Comparison of ENCODE assay signal across 17 cellular contexts in the genomic region with DNA sequence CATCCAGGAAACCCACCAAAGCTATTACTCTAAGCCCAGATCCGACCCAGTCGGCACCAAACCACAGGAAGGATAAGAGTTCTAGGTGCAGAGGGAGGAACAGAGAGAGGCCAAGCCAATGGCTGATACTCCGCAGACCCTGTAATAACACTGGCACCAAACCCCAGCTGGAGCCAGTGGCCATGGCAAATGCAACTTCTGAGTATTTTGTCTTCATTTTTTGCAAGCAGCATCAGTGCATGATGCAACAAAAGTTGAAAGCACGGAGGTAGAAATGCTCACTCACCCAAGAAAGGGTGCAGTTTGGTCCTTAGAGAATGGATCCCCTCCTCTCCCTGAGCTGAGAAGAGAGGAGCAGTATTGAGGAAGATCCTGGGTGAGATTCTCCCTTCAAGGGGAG. TPM values are rescaled to one million over a fixed set of nuclear protein-coding genes. Genes with fewer than 3 reads are reported as not detected.
DNase-seq lines count a peak whose midpoint lies in the region; ATAC-seq and TF ChIP-seq lines count a peak whose summit lies in the region.
"Had no signal": no experiment of that assay in that cellular context is flagged by ENCODE, and none has a peak within 500 bp of the region (broad histone marks: within the 10 kb centered on the region; RNA-seq: fewer than 3 reads in every experiment).

No MANE protein-coding gene starts in this region.

- DNase-seq in DND-41: no peak
- DNase-seq in activated naive CD8-positive, alpha-beta T cell treated with anti-CD3 and anti-CD28 coated beads, Interleukin-2, amount 10 ng/mL, durations not matched to agents 7 days and 5 days: no peak
- DNase-seq in naive thymus-derived CD8-positive, alpha-beta T cell: no peak
- no peak for DNase-seq in osteocyte (ENCODE audit: extremely low spot score, unreplicated experiment)
- DNase-seq: activated CD4-positive, CD25-positive, alpha-beta regulatory T cell; activated gamma-delta T cell; caudate nucleus; Karpas-422; NCI-H1694; NCI-H524; PC-3; small intestine had no signal

- H4K20me1 ChIP-seq in BLaER1 treated with 17β-estradiol and CSF1 and Interleukin-3, amounts not matched to agents 10 nM and 100 nM: peaks cover 6 to 49% (median 16%) of the 10 kb centered on the region in 11 experiments; a peak in 16 of 22 replicates
- no peaks in the 10 kb centered on the region; the same call in 1 of the 2 replicates for H4K20me1 ChIP-seq in DND-41 (ENCODE audit: insufficient read depth, low read length)

- no peaks in the 10 kb centered on the region for H3K79me2 ChIP-seq in DND-41 (ENCODE audit: insufficient read depth, low read length)
- H3K79me2 ChIP-seq: parathyroid adenoma had no signal

- H3K36me3 ChIP-seq in BLaER1 treated with 17β-estradiol and CSF1 and Interleukin-3, amounts not matched to agents 10 nM and 100 nM: peaks cover 0 to 36% (median 16%) of the 10 kb centered on the region in 11 experiments; a peak in 13 of 22 replicates
- no peaks in the 10 kb centered on the region for H3K36me3 ChIP-seq in DND-41 (ENCODE audit: insufficient read depth, low read length)
- H3K36me3 ChIP-seq: gastroesophageal sphincter had no signal

- peak overlapping the region; percentile 84 for H3K27ac Mint-ChIP-seq in activated naive CD8-positive, alpha-beta T cell treated with anti-CD3 and anti-CD28 coated beads, Interleukin-2, amount 10 ng/mL, durations not matched to agents 7 days and 5 days
- peak overlapping the region; percentile 50 to 96 (median 83) for H3K27ac Mint-ChIP-seq in naive thymus-derived CD8-positive, alpha-beta T cell
- H3K27ac Mint-ChIP-seq in osteocyte (ENCODE audit: unreplicated experiment): no peak overlapping the region

- POLR2A ChIA-PET in activated naive CD8-positive, alpha-beta T cell treated with anti-CD3 and anti-CD28 coated beads, Interleukin-2, amount 10 ng/mL, durations not matched to agents 7 days and 5 days (lab: Charles Lee): interaction anchor here (0.9 to 3.2 kb wide), 4 partner anchors 20 to 54 kb away, joined by 3 to 16 read pairs (median 4); no protein-coding TSS in a partner anchor
- POLR2A ChIA-PET in naive thymus-derived CD8-positive, alpha-beta T cell (lab: Charles Lee): interaction anchor here (0.5 to 6.8 kb wide), 4 partner anchors 9 to 31 kb away, joined by 3 to 74 read pairs (median 25); a partner anchor contains a TSS

- H3K4me2 ChIP-seq in BLaER1 treated with 17β-estradiol and CSF1 and Interleukin-3, amounts not matched to agents 10 nM and 100 nM: peak overlapping the region; percentile 88 to 100 (median 95)
- H3K4me2 ChIP-seq in DND-41 (ENCODE audit: insufficient read depth, low read length): peak overlapping the region; percentile 47

- H3K27me3 ChIP-seq in BLaER1 treated with 17β-estradiol and CSF1 and Interleukin-3, amounts not matched to agents 10 nM and 100 nM: peaks cover 0 to 14% (median 0%) of the 10 kb centered on the region in 11 experiments; a peak in 4 of 22 replicates
- H3K27me3 ChIP-seq in DND-41 (ENCODE audit: insufficient read depth, low read length, poor library complexity): peaks cover 14% of the 10 kb centered on the region

- H3K4me3 ChIP-seq in BLaER1 treated with 17β-estradiol and CSF1 and Interleukin-3, amounts not matched to agents 10 nM and 100 nM: peak overlapping the region; percentile 7 to 96 (median 90); a peak in 18 of 20 replicates
- peak overlapping the region in 1 of 2 experiments; percentile 13; a peak in 1 of 4 replicates for H3K4me3 ChIP-seq in DND-41 (ENCODE audit: low read depth in 1 of 2, low read length in 2 of 2)
- H3K4me3 ChIP-seq: gastroesophageal sphincter had no signal

- ATAC-seq in DND-41 (ENCODE audit: insufficient read depth, low read depth) (no peak), HG03025 (IDR thresholded peaks at IDR 0.05; ENCODE audit: low FRiP score, unreplicated experiment) (no peak), GM21526 (IDR thresholded peaks at IDR 0.05; ENCODE audit: low FRiP score, unreplicated experiment) (no peak)
- ATAC-seq in activated naive CD8-positive, alpha-beta T cell treated with anti-CD3 and anti-CD28 coated beads, Interleukin-2, amount 10 ng/mL, durations not matched to agents 7 days and 5 days (ENCODE audit: low read depth): no peak
- ATAC-seq in naive thymus-derived CD8-positive, alpha-beta T cell: no peak
- ATAC-seq: gastroesophageal sphincter, PC-3 had no signal

- H3K36me3 Mint-ChIP-seq in activated naive CD8-positive, alpha-beta T cell treated with anti-CD3 and anti-CD28 coated beads, Interleukin-2, amount 10 ng/mL, durations not matched to agents 7 days and 5 days: no peaks in the 10 kb centered on the region
- H3K36me3 Mint-ChIP-seq in naive thymus-derived CD8-positive, alpha-beta T cell: peaks cover 0 to 2% (median 0%) of the 10 kb centered on the region in 3 donors
- H3K36me3 Mint-ChIP-seq in osteocyte (ENCODE audit: unreplicated experiment): no peaks in the 10 kb centered on the region

- H3K9ac ChIP-seq in BLaER1 treated with 17β-estradiol and CSF1 and Interleukin-3, amounts not matched to agents 10 nM and 100 nM: peak overlapping the region; percentile 57 to 92 (median 85); a peak in 21 of 22 replicates
- peak overlapping the region; percentile 33 for H3K9ac ChIP-seq in DND-41 (ENCODE audit: low read depth, low read length)
- H3K9ac ChIP-seq: parathyroid adenoma had no signal

- no peak for TF ChIP-seq CTCF in DND-41 (IDR thresholded peaks at IDR 0.05; ENCODE audit: borderline replicate concordance, extremely low read depth, low read length, poor library complexity, severe bottlenecking)
- TF ChIP-seq CTCF in osteocyte (IDR thresholded peaks at IDR 0.05): no peak

- H3K27ac ChIP-seq in BLaER1 treated with 17β-estradiol and CSF1 and Interleukin-3, amounts not matched to agents 10 nM and 100 nM: peak overlapping the region in 10 of 11 experiments; percentile 71 to 99 (median 89); a peak in 20 of 22 replicates
- H3K27ac ChIP-seq in DND-41 (ENCODE audit: low read length): peak overlapping the region; percentile 87
- H3K27ac ChIP-seq: gastroesophageal sphincter, parathyroid adenoma had no signal

- no peaks in the 10 kb centered on the region for H3K9me3 Mint-ChIP-seq in activated naive CD8-positive, alpha-beta T cell treated with anti-CD3 and anti-CD28 coated beads, Interleukin-2, amount 10 ng/mL, durations not matched to agents 7 days and 5 days
- no peaks in the 10 kb centered on the region for H3K9me3 Mint-ChIP-seq in naive thymus-derived CD8-positive, alpha-beta T cell
- no peaks in the 10 kb centered on the region for H3K9me3 Mint-ChIP-seq in osteocyte (ENCODE audit: unreplicated experiment)

- peak overlapping the region; percentile 58 for H3K4me3 Mint-ChIP-seq in activated naive CD8-positive, alpha-beta T cell treated with anti-CD3 and anti-CD28 coated beads, Interleukin-2, amount 10 ng/mL, durations not matched to agents 7 days and 5 days
- H3K4me3 Mint-ChIP-seq in naive thymus-derived CD8-positive, alpha-beta T cell: peak overlapping the region; percentile 62 to 86 (median 79)
- no peak overlapping the region for H3K4me3 Mint-ChIP-seq in osteocyte (ENCODE audit: unreplicated experiment)

- H3K4me1 ChIP-seq in BLaER1 treated with 17β-estradiol and CSF1 and Interleukin-3, amounts not matched to agents 10 nM and 100 nM: peaks cover 77 to 84% (median 80%) of the 10 kb centered on the region in 10 experiments
- H3K4me1 ChIP-seq in DND-41 (ENCODE audit: insufficient read depth, low read length): peaks cover 65% of the 10 kb centered on the region
- H3K4me1 ChIP-seq: parathyroid adenoma had no signal

- H2AFZ ChIP-seq in DND-41 (ENCODE audit: low read depth, low read length): no peak overlapping the region; the same call in 1 of the 2 replicates
- H2AFZ ChIP-seq: parathyroid adenoma had no signal

- no peaks in the 10 kb centered on the region for H3K9me3 ChIP-seq in BLaER1 treated with 17β-estradiol and CSF1 and Interleukin-3, amounts not matched to agents 10 nM and 100 nM (replicated peaks in 1 of 11)
- no peaks in the 10 kb centered on the region for H3K9me3 ChIP-seq in DND-41 (ENCODE audit: insufficient read depth, low read length, severe bottlenecking)
- H3K9me3 ChIP-seq: gastroesophageal sphincter had no signal

- H3K27me3 Mint-ChIP-seq in activated naive CD8-positive, alpha-beta T cell treated with anti-CD3 and anti-CD28 coated beads, Interleukin-2, amount 10 ng/mL, durations not matched to agents 7 days and 5 days: peaks cover 26% of the 10 kb centered on the region
- peaks cover 6 to 16% (median 8%) of the 10 kb centered on the region in 5 donors for H3K27me3 Mint-ChIP-seq in naive thymus-derived CD8-positive, alpha-beta T cell
- peaks cover 26% of the 10 kb centered on the region for H3K27me3 Mint-ChIP-seq in osteocyte (ENCODE audit: unreplicated experiment)

- H3K4me1 Mint-ChIP-seq in activated naive CD8-positive, alpha-beta T cell treated with anti-CD3 and anti-CD28 coated beads, Interleukin-2, amount 10 ng/mL, durations not matched to agents 7 days and 5 days: peaks cover 42% of the 10 kb centered on the region
- H3K4me1 Mint-ChIP-seq in naive thymus-derived CD8-positive, alpha-beta T cell: peaks cover 40 to 70% (median 66%) of the 10 kb centered on the region in 4 donors
- peaks cover 5% of the 10 kb centered on the region for H3K4me1 Mint-ChIP-seq in osteocyte (ENCODE audit: unreplicated experiment)

RNA-seq across cellular contexts. Expression of a gene that starts 2.8 kb away (rescaled TPM):
- under 1 TPM; 0.08 to 0.09 TPM for total RNA-seq in activated naive CD8-positive, alpha-beta T cell treated with anti-CD3 and anti-CD28 coated beads, Interleukin-2, amount 10 ng/mL, durations not matched to agents 7 days and 5 days
- total RNA-seq in naive thymus-derived CD8-positive, alpha-beta T cell: under 1 TPM; 0.08 to 0.11 TPM
- not detected for polyA plus RNA-seq in naive thymus-derived CD8-positive, alpha-beta T cell
- total RNA-seq in osteocyte: 0.37 and 0.48 TPM in 2 replicates

RNA-seq across cellular contexts. Expression of a gene that starts 33.5 kb away (rescaled TPM):
- 10 to 100 TPM; 46.7 to 48.0 TPM for total RNA-seq in activated naive CD8-positive, alpha-beta T cell treated with anti-CD3 and anti-CD28 coated beads, Interleukin-2, amount 10 ng/mL, durations not matched to agents 7 days and 5 days
- 10 to 100 TPM; 69.9 to 78.6 TPM for total RNA-seq in naive thymus-derived CD8-positive, alpha-beta T cell
- polyA plus RNA-seq in naive thymus-derived CD8-positive, alpha-beta T cell: 10 to 100 TPM; 26.2 to 57.7 (median 48.8) TPM
- 12.1 and 15.5 TPM in 2 replicates for total RNA-seq in osteocyte

RNA-seq across cellular contexts. Expression of a gene that starts 40.7 kb away (rescaled TPM):
- 10 to 100 TPM; 33.7 to 34.7 TPM for total RNA-seq in activated naive CD8-positive, alpha-beta T cell treated with anti-CD3 and anti-CD28 coated beads, Interleukin-2, amount 10 ng/mL, durations not matched to agents 7 days and 5 days
- 10 to 100 TPM; 29.3 to 33.6 TPM for total RNA-seq in naive thymus-derived CD8-positive, alpha-beta T cell
- polyA plus RNA-seq in naive thymus-derived CD8-positive, alpha-beta T cell: 10 to 100 TPM; 48.5 to 72.7 (median 59.8) TPM
- total RNA-seq in osteocyte: 30.7 and 31.4 TPM in 2 replicates
